In genomic region chr2:230885467-230886130, GRCh38 we compare ENCODE assay signal across 10 cellular contexts. TPM values are rescaled to one million over a fixed set of nuclear protein-coding genes. Genes with fewer than 3 reads are reported as not detected.
A peak's percentile ranks its signal among the peaks of the same experiment; 100 is the strongest.
DNase-seq lines count a peak whose midpoint lies in the region; TF ChIP-seq lines count a peak whose summit lies in the region.
"Had no signal": no experiment of that assay in that cellular context is flagged by ENCODE, and none has a peak within 500 bp of the region (broad histone marks: within the 10 kb centered on the region; RNA-seq: fewer than 3 reads in every experiment).

No MANE protein-coding gene starts in this region.

- peak overlapping the region in 1 of 3 experiments; percentile 13; a peak in 1 of 7 replicates for H3K27ac Mint-ChIP-seq in H9
- H3K27ac Mint-ChIP-seq in glutamatergic neuron (ENCODE audit: unreplicated experiment): peak overlapping the region; percentile 80
- H3K27ac Mint-ChIP-seq in activated CD4-positive, alpha-beta memory T cell treated with anti-CD3 and anti-CD28 coated beads for 36 hours: no peak overlapping the region
- H3K27ac Mint-ChIP-seq: CD8-positive, alpha-beta memory T cell had no signal

- H3K36me3 Mint-ChIP-seq in H9 (ENCODE audit: insufficient read depth in 1 of 3, low read depth in 3 of 3) (peaks cover 3 to 6% (median 4%) of the 10 kb centered on the region in 3 experiments; a peak in 4 of 7 replicates), glutamatergic neuron (ENCODE audit: unreplicated experiment) (no peaks in the 10 kb centered on the region)
- H3K36me3 Mint-ChIP-seq in activated CD4-positive, alpha-beta memory T cell treated with anti-CD3 and anti-CD28 coated beads for 36 hours: no peaks in the 10 kb centered on the region
- H3K36me3 Mint-ChIP-seq: CD8-positive, alpha-beta memory T cell had no signal

- no peaks in the 10 kb centered on the region for H3K23me2 ChIP-seq in H9 (ENCODE audit: insufficient read length, low read depth, low read length, poor library complexity, severe bottlenecking)

- H4K20me1 ChIP-seq in H9 (ENCODE audit: control insufficient read depth, insufficient read depth, insufficient read length): no peaks in the 10 kb centered on the region

- no peak overlapping the region for H4K5ac ChIP-seq in H9 (ENCODE audit: insufficient read length, low read depth, low read length)

- H4K8ac ChIP-seq in H9 (replicated peaks; ENCODE audit: insufficient read length, low read depth, low read length): no peak overlapping the region

- H2BK20ac ChIP-seq in H9 (ENCODE audit: low read depth, low read length, poor library complexity, severe bottlenecking): no peak overlapping the region

- H3T11ph ChIP-seq in H9 (ENCODE audit: low read length): no peak overlapping the region

- H2BK5ac ChIP-seq in H9 (ENCODE audit: insufficient read length, low read length): no peak overlapping the region

- no peak overlapping the region for H2BK120ac ChIP-seq in H9 (ENCODE audit: low read depth, low read length, poor library complexity, severe bottlenecking)

- no peaks in the 10 kb centered on the region for H3K27me3 ChIP-seq in H9 (ENCODE audit: insufficient read depth, low read length)
- no peaks in the 10 kb centered on the region for H3K27me3 ChIP-seq in vagina
- no peaks in the 10 kb centered on the region for H3K27me3 ChIP-seq in thyroid gland

- H2BK12ac ChIP-seq in H9 (ENCODE audit: insufficient read length, low read depth, low read length): no peak overlapping the region

- H3K56ac ChIP-seq in H9 (ENCODE audit: insufficient read length, low read depth, low read length): no peak overlapping the region

- no peak overlapping the region for H4K91ac ChIP-seq in H9 (ENCODE audit: insufficient read length, low read depth, low read length)

- H3K9ac ChIP-seq in H9 (ENCODE audit: extremely low read depth, insufficient read length, low read length) (no peak overlapping the region), SK-N-MC (ENCODE audit: insufficient read length) (no peak overlapping the region)

- H3K4ac ChIP-seq in H9 (ENCODE audit: low read depth, low read length): no peak overlapping the region

- H3K9me3 ChIP-seq in H9 (ENCODE audit: control insufficient read depth, low read depth, low read length) (no peaks in the 10 kb centered on the region), SK-N-MC (ENCODE audit: low read depth, low read length) (no peaks in the 10 kb centered on the region), vagina (no peaks in the 10 kb centered on the region), thyroid gland (no peaks in the 10 kb centered on the region)

- H3K23ac ChIP-seq in H9 (ENCODE audit: insufficient read length, low read depth, low read length): no peak overlapping the region

- H3K4me2 ChIP-seq in H9 (ENCODE audit: insufficient read depth, insufficient read length, low read length): no peak overlapping the region

- no peaks in the 10 kb centered on the region for H3K36me3 ChIP-seq in SK-N-MC (ENCODE audit: insufficient read depth, low read length)
- H3K36me3 ChIP-seq in vagina: no peaks in the 10 kb centered on the region
- H3K36me3 ChIP-seq in thyroid gland: no peaks in the 10 kb centered on the region

- no peak overlapping the region for H2AFZ ChIP-seq in H9 (ENCODE audit: low read length)

- H2BK15ac ChIP-seq in H9 (ENCODE audit: low read depth, low read length): no peak overlapping the region

- H3K27me3 Mint-ChIP-seq in H9 (ENCODE audit: low read depth) (no peaks in the 10 kb centered on the region; the same call in 1 of the 2 replicates), glutamatergic neuron (ENCODE audit: unreplicated experiment) (no peaks in the 10 kb centered on the region)
- H3K27me3 Mint-ChIP-seq in activated CD4-positive, alpha-beta memory T cell treated with anti-CD3 and anti-CD28 coated beads for 36 hours: peaks cover 3% of the 10 kb centered on the region

- CTCF ChIA-PET in activated CD4-positive, alpha-beta memory T cell treated with anti-CD3 and anti-CD28 coated beads for 36 hours (lab: Charles Lee): interaction anchor here (1.0 kb wide), 1 partner anchor 167 kb away, joined by 3 read pairs; no protein-coding TSS in a partner anchor

- WGBS in H9 (ENCODE audit: extremely low coverage, insufficient read length, low lambda C conversion rate): no CpG with 5 or more reads among the region's 11 CpGs
- WGBS in thyroid gland, 2 donors: 61 to 69% methylated on average over 8 to 11 of the region's 11 CpGs

- POLR2A ChIA-PET in activated CD4-positive, alpha-beta memory T cell treated with anti-CD3 and anti-CD28 coated beads for 36 hours (lab: Charles Lee): no interaction called here

- peak; percentile 24 for DNase-seq in A172 (ENCODE audit: low spot score)
- DNase-seq in H9: peak; percentile 62
- peak; percentile 66 for DNase-seq in SK-N-MC (ENCODE audit: low read depth, low spot score)
- peak; percentile 70 for DNase-seq in glutamatergic neuron
- no peak for DNase-seq in vagina (ENCODE audit: extremely low spot score in 2 of 2)
- no peak for DNase-seq in activated CD4-positive, alpha-beta memory T cell treated with anti-CD3 and anti-CD28 coated beads for 36 hours
- DNase-seq in thyroid gland: no peak
- DNase-seq in stimulated activated CD4-positive, alpha-beta T cell treated with anti-CD3 and anti-CD28 coated beads, Interleukin-2, amount 100 ng/mL, for 24 hours: no peak
- DNase-seq: CD8-positive, alpha-beta memory T cell had no signal

- H3K4me3 ChIP-seq in SK-N-MC (no peak overlapping the region), vagina (no peak overlapping the region), thyroid gland (replicated peaks in 1 of 3) (no peak overlapping the region)

- no peak for TF ChIP-seq CTCF in H9 (conservative IDR thresholded peaks at IDR 0.05)
- TF ChIP-seq CTCF in glutamatergic neuron (IDR thresholded peaks at IDR 0.05; ENCODE audit: partially characterized antibody, unreplicated experiment): no peak
- TF ChIP-seq CTCF in vagina (IDR thresholded peaks at IDR 0.05): no peak
- TF ChIP-seq CTCF in thyroid gland (IDR thresholded peaks at IDR 0.05): no peak

- no peak overlapping the region for H3K27ac ChIP-seq in H9 (ENCODE audit: insufficient read length, low read depth, low read length)
- H3K27ac ChIP-seq in SK-N-MC: no peak overlapping the region
- H3K27ac ChIP-seq in vagina: no peak overlapping the region
- H3K27ac ChIP-seq in thyroid gland: no peak overlapping the region

- no peak overlapping the region for H3K18ac ChIP-seq in H9 (ENCODE audit: insufficient read length, low read depth, low read length)

- no peak overlapping the region for H3K4me3 Mint-ChIP-seq in H9
- H3K4me3 Mint-ChIP-seq in glutamatergic neuron (ENCODE audit: unreplicated experiment): peak overlapping the region; percentile 12
- H3K4me3 Mint-ChIP-seq in activated CD4-positive, alpha-beta memory T cell treated with anti-CD3 and anti-CD28 coated beads for 36 hours: no peak overlapping the region
- H3K4me3 Mint-ChIP-seq: CD8-positive, alpha-beta memory T cell had no signal

- H3K9me3 Mint-ChIP-seq in H9: no peaks in the 10 kb centered on the region
- peaks cover 2% of the 10 kb centered on the region for H3K9me3 Mint-ChIP-seq in glutamatergic neuron (ENCODE audit: unreplicated experiment)
- no peaks in the 10 kb centered on the region for H3K9me3 Mint-ChIP-seq in activated CD4-positive, alpha-beta memory T cell treated with anti-CD3 and anti-CD28 coated beads for 36 hours

- intact Hi-C loops in vagina (cut with DNase I) (no loop called here), thyroid gland (cut with DNase I) (no loop called here)
- intact Hi-C loops in activated CD4-positive, alpha-beta memory T cell treated with anti-CD3 and anti-CD28 coated beads for 36 hours (cut with micrococcal nuclease): no loop called here

- H3K79me2 ChIP-seq in H9 (ENCODE audit: insufficient read depth, low read length): no peaks in the 10 kb centered on the region

- H3K14ac ChIP-seq in H9 (ENCODE audit: insufficient read depth, low read length): no peak overlapping the region

- H2AK5ac ChIP-seq in H9 (ENCODE audit: insufficient read length, low read length): no peak overlapping the region

- no peaks in the 10 kb centered on the region for H3K79me1 ChIP-seq in H9 (ENCODE audit: insufficient read depth, low read depth, low read length, poor library complexity, severe bottlenecking)

- H3K4me1 Mint-ChIP-seq in H9 (peaks cover 18 to 20% of the 10 kb centered on the region in 2 experiments), glutamatergic neuron (ENCODE audit: low read depth, unreplicated experiment) (peaks cover 12% of the 10 kb centered on the region)
- peaks cover 11% of the 10 kb centered on the region for H3K4me1 Mint-ChIP-seq in activated CD4-positive, alpha-beta memory T cell treated with anti-CD3 and anti-CD28 coated beads for 36 hours (ENCODE audit: low read depth)

- no peak for TF ChIP-seq POLR2A in vagina (IDR thresholded peaks at IDR 0.05)
- no peak for TF ChIP-seq POLR2A in thyroid gland (IDR thresholded peaks at IDR 0.05)

- H3K4me1 ChIP-seq in H9 (ENCODE audit: insufficient read depth, low read length): no peaks in the 10 kb centered on the region; the same call in 1 of the 2 replicates
- H3K4me1 ChIP-seq in vagina: no peaks in the 10 kb centered on the region
- no peaks in the 10 kb centered on the region for H3K4me1 ChIP-seq in thyroid gland

RNA-seq across cellular contexts. Expression of gene ITM2C, which starts 20.9 kb away (rescaled TPM):
- 52.0 and 53.4 TPM in 2 replicates for total RNA-seq in A172 (2014; rRNA removed; shearing (Covaris generic))
- total RNA-seq in H9 (2021) (297 and 302 TPM in 2 replicates), glutamatergic neuron (ENCODE audit: unreplicated experiment) (72.0 TPM), vagina (86.2 TPM), thyroid gland (10 to 100 TPM; 29.2 to 54.0 (median 45.4) TPM)
- total RNA-seq in activated CD4-positive, alpha-beta memory T cell treated with anti-CD3 and anti-CD28 coated beads for 36 hours: 10 to 100 TPM; 19.5 to 23.0 TPM

RNA-seq across cellular contexts. Expression of gene GPR55, which starts 39.4 kb away (rescaled TPM):
- total RNA-seq in A172 (2014; rRNA removed; shearing (Covaris generic)): 0.24 TPM in 1 of 2 replicates, not detected in the other
- total RNA-seq in H9 (2021) (0.11 TPM in 1 of 2 replicates, not detected in the other), glutamatergic neuron (ENCODE audit: unreplicated experiment) (not detected), vagina (2.7 TPM), thyroid gland (under 1 TPM in 1 of 4 donors, not detected in 3; 0.11 TPM)
- 1 to 10 TPM; 1.5 to 1.6 TPM for total RNA-seq in activated CD4-positive, alpha-beta memory T cell treated with anti-CD3 and anti-CD28 coated beads for 36 hours
- total RNA-seq: Right ventricle myocardium inferior had no signal

Comparison
In these comparisons a context has a peak if more than half of its experiments do, and no peak if none do; other contexts are left out.
1. DNase-seq: peak in A172 (single experiment), H9 (single experiment), SK-N-MC (single experiment) and glutamatergic neuron (single experiment); none in vagina (0 of 2), activated CD4-positive, alpha-beta memory T cell treated with anti-CD3 and anti-CD28 coated beads for 36 hours (single experiment), thyroid gland (0 of 2) and stimulated activated CD4-positive, alpha-beta T cell treated with anti-CD3 and anti-CD28 coated beads, Interleukin-2, amount 100 ng/mL, for 24 hours (0 of 2).